Comparison of ENCODE assay signal across 19 cellular contexts in genomic region chr4:7128651-7129050, GRCh38.
DNase-seq lines count a peak whose midpoint lies in the region; ATAC-seq and TF ChIP-seq lines count a peak whose summit lies in the region.
"Had no signal": no experiment of that assay in that cellular context is flagged by ENCODE, and none has a peak within 500 bp of the region (broad histone marks: within the 10 kb centered on the region; RNA-seq: fewer than 3 reads in every experiment).

No MANE protein-coding gene starts in this region.

- in situ Hi-C loops in transverse colon (cut with MboI; ENCODE audit: low pct_ligation_motif_present in 1 of 4, low pct_unique_long_range_greater_than_20kb in 1 of 4, low sequenced_read_pairs in 3 of 4), result no loop called here

- DNase-seq in DMS79 treated with DMSO at 0.1 percent for 48 hours (lab: John Stamatoyannopoulos, UW) (peak; percentile 24), DMS79 (lab: John Stamatoyannopoulos, UW) (no peak), NCI-H2029 treated with DMSO at 0.1 percent for 48 hours (lab: John Stamatoyannopoulos, UW) (peak; percentile 60), osteoblast (ENCODE audit: insufficient read length, low spot score, missing footprints) (peak; percentile 29), dedifferentiated amniotic fluid mesenchymal stem cell (ENCODE audit: extremely low spot score) (no peak), aorta (no peak), transverse colon (no peak)
- DNase-seq: AML-193; Calu3; CD8-positive, alpha-beta T cell; DMS53; GDM1; HCEC 1CT; HFFc6; IMR-90 had no signal

- TF ChIP-seq EP300 in transverse colon (IDR thresholded peaks at IDR 0.05; ENCODE audit: low read depth), result no peak

- intact Hi-C loops in aorta (cut with DNase I) (no loop called here), transverse colon (cut with DNase I; ENCODE audit: low total_unique reads) (loop anchor here (5.0 kb wide), 1 partner anchor 854 kb away; no protein-coding TSS in a partner anchor)

- H3K79me2 ChIP-seq in osteoblast (ENCODE audit: insufficient read depth, low read length), result no peaks in the 10 kb centered on the region

- no peak for TF ChIP-seq CTCF in HEK293 (tag by site-specific recombination; IDR thresholded peaks at IDR 0.05)
- TF ChIP-seq CTCF in osteoblast (IDR thresholded peaks at IDR 0.05; ENCODE audit: extremely low read depth, low read depth, low read length), result no peak
- TF ChIP-seq CTCF in transverse colon (IDR thresholded peaks at IDR 0.05), result no peak

- no peak overlapping the region for H3K4me3 ChIP-seq in HEK293 (ENCODE audit: low read depth, low read length)
- no peak overlapping the region for H3K4me3 ChIP-seq in osteoblast (ENCODE audit: insufficient read depth, low read length)
- H3K4me3 ChIP-seq in aorta (ENCODE audit: low read length in 2 of 2), result no peak overlapping the region
- no peak overlapping the region for H3K4me3 ChIP-seq in transverse colon
- H3K4me3 ChIP-seq: A549, GM23338 had no signal

- H3K9me3 ChIP-seq in HEK293 (ENCODE audit: control insufficient read depth, insufficient read depth, low read depth, low read length) (no peaks in the 10 kb centered on the region), osteoblast (ENCODE audit: low read depth, low read length) (peaks cover 6% of the 10 kb centered on the region), aorta (ENCODE audit: control insufficient read depth, low read length) (no peaks in the 10 kb centered on the region), transverse colon (no peaks in the 10 kb centered on the region)
- H3K9me3 ChIP-seq: A549 had no signal

- H2AFZ ChIP-seq in osteoblast (ENCODE audit: low read length), result no peak overlapping the region

- H3K4me2 ChIP-seq in osteoblast (ENCODE audit: insufficient read depth, low read length), result no peak overlapping the region
- H3K4me2 ChIP-seq: A549, GM23338 had no signal

- CTCF ChIA-PET in HEK293 (lab: Yijun Ruan, JAX), result interaction anchor here (1.0 kb wide), 1 partner anchor 27 kb away, joined by 3 read pairs; no protein-coding TSS in a partner anchor

- H4K20me1 ChIP-seq in osteoblast (ENCODE audit: insufficient read depth, low read length), result peaks cover 4% of the 10 kb centered on the region

- POLR2A ChIA-PET in HEK293 (lab: Yijun Ruan, JAX), result no interaction called here

- no peak for TF ChIP-seq POLR2A in transverse colon (IDR thresholded peaks at IDR 0.05)

- 90 to 92% methylated on average over 11 to 13 of the region's 13 CpGs for WGBS in aorta, 2 donors
- WGBS in transverse colon (ENCODE audit: low coverage in 1 of 2), 2 donors, result 78 to 83% methylated on average over 10 to 13 of the region's 13 CpGs

- H3K4me1 ChIP-seq in HEK293 (ENCODE audit: control insufficient read depth, insufficient read depth, low read length), result no peaks in the 10 kb centered on the region
- peaks cover 19% of the 10 kb centered on the region for H3K4me1 ChIP-seq in osteoblast (ENCODE audit: insufficient read depth, low read length)
- no peaks in the 10 kb centered on the region for H3K4me1 ChIP-seq in aorta (ENCODE audit: control insufficient read depth in 1 of 2, insufficient read depth in 2 of 2, low read length in 2 of 2)
- H3K4me1 ChIP-seq in transverse colon, result peaks cover 0 to 12% (median 0%) of the 10 kb centered on the region in 4 donors
- H3K4me1 ChIP-seq: A549 had no signal

- ATAC-seq in aorta (ENCODE audit: low FRiP score), result no peak
- ATAC-seq: A549; CD8-positive, alpha-beta T cell; GM23338 had no signal

- H3K27ac ChIP-seq in HEK293 (ENCODE audit: extremely low read depth, low read depth, low read length) (no peak overlapping the region), osteoblast (ENCODE audit: low read depth, low read length) (no peak overlapping the region), aorta (ENCODE audit: low read depth in 1 of 2, low read length in 2 of 2) (no peak overlapping the region), transverse colon (no peak overlapping the region)
- H3K27ac ChIP-seq: 22Rv1, A549 had no signal

- peaks cover 2% of the 10 kb centered on the region for H3K27me3 ChIP-seq in osteoblast (ENCODE audit: insufficient read depth, low read length)
- H3K27me3 ChIP-seq in aorta (ENCODE audit: control insufficient read depth in 1 of 2, insufficient read depth in 2 of 2, low read length in 1 of 2), result no peaks in the 10 kb centered on the region
- H3K27me3 ChIP-seq in transverse colon, result no peaks in the 10 kb centered on the region

- H3K36me3 ChIP-seq in HEK293 (ENCODE audit: control insufficient read depth in 2 of 2, insufficient read depth in 1 of 2, low read length in 2 of 2) (no peaks in the 10 kb centered on the region), osteoblast (ENCODE audit: insufficient read depth, low read length) (no peaks in the 10 kb centered on the region), aorta (ENCODE audit: control insufficient read depth in 1 of 2, insufficient read depth in 2 of 2, low read length in 1 of 2) (no peaks in the 10 kb centered on the region), transverse colon (no peaks in the 10 kb centered on the region)

TF ChIP-seq in HEK293, 187 proteins besides CTCF, POLR2A, EP300 and RAD21:
- TF ChIP-seq ZXDB (tag by site-specific recombination; IDR thresholded peaks at IDR 0.05) (no peak), ZNF280C (tag by site-specific recombination; IDR thresholded peaks at IDR 0.05) (no peak), ZFHX2 (tag by site-specific recombination; conservative IDR thresholded peaks at IDR 0.05) (0 out of 2 replicates have a peak, but pooled peaks have one; percentile 21)

Comparison
In these comparisons a context has a peak if more than half of its experiments do, and no peak if none do; other contexts are left out.
1. DNase-seq: peak in DMS79 treated with DMSO at 0.1 percent for 48 hours (single experiment), NCI-H2029 treated with DMSO at 0.1 percent for 48 hours (single experiment) and osteoblast (single experiment); none in DMS79 (single experiment), dedifferentiated amniotic fluid mesenchymal stem cell (single experiment), aorta (0 of 2) and transverse colon (single experiment).